Comparison of ENCODE assay signal across 8 cellular contexts in the genomic region with DNA sequence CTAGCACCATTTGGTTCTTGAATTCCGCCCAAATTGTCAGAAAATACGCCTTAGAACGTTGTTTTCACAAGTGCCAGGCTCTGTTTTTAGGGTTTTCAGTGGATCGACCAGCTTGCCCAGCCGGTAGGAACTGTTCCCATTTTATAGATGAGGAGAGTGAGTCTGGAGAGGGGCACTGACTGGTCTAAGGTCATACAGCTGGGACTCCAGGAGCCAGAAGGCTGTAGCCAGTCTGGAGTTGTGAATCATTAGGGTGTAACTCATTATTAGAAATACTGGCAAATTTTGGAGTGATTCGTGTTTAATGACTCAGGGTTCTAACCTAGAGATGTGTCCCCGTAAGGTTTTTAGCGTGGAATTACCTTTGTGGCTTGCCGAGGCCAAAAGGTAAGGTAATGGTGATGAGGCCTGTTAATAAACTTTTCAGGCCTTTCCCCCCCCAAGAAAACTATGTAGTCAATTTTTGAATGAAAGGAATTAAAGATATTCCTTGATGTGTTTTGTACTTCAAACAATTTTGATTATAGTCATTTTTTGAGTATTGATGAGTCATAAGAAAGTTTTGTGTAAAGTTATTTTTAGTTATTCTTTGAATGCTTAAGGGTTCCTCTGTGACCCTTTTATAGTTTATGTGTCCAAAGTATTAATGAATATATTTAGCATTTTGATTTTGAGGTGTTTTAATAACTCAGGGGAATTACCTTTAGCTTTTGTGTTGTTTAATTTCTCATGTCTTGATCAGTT. TPM values are rescaled to one million over a fixed set of nuclear protein-coding genes. Genes with fewer than 3 reads are reported as not detected.
DNase-seq lines count a peak whose midpoint lies in the region; ATAC-seq and TF ChIP-seq lines count a peak whose summit lies in the region.

No MANE protein-coding gene starts in this region.

- TF ChIP-seq CTCF in DND-41 (IDR thresholded peaks at IDR 0.05; ENCODE audit: borderline replicate concordance, extremely low read depth, low read length, poor library complexity, severe bottlenecking) (no peak), LNCaP clone FGC (IDR thresholded peaks at IDR 0.05; ENCODE audit: control insufficient read depth, extremely low read depth, insufficient read depth) (no peak), breast epithelium (IDR thresholded peaks at IDR 0.05) (no peak), mucosa of descending colon (IDR thresholded peaks at IDR 0.05) (no peak)

- H3K79me2 ChIP-seq in DND-41 (ENCODE audit: insufficient read depth, low read length), result peaks cover 76% of the 10 kb centered on the region

- intact Hi-C loops in breast epithelium (cut with DNase I; ENCODE audit: low total_unique reads) (no loop called here), mucosa of descending colon (cut with DNase I, micrococcal nuclease) (loop anchor here in 1 of 2 donors (5.0 kb wide), 1 partner anchor 101 kb away; a partner anchor contains a TSS)

- H2AFZ ChIP-seq in DND-41 (ENCODE audit: low read depth, low read length), result no peak overlapping the region

- H4K20me1 ChIP-seq in DND-41 (ENCODE audit: insufficient read depth, low read length), result peaks cover 58% of the 10 kb centered on the region

- H3K4me2 ChIP-seq in DND-41 (ENCODE audit: insufficient read depth, low read length), result peak overlapping the region; percentile 82

- H3K9ac ChIP-seq in DND-41 (ENCODE audit: low read depth, low read length), result peak overlapping the region; percentile 99

- TF ChIP-seq POLR2A in breast epithelium (IDR thresholded peaks at IDR 0.05), result no peak

- H3K36me3 ChIP-seq in DND-41 (ENCODE audit: insufficient read depth, low read length) (peaks cover 8% of the 10 kb centered on the region; the same call in 1 of the 2 replicates), breast epithelium (no peaks in the 10 kb centered on the region), mucosa of descending colon (ENCODE audit: low read depth) (no peaks in the 10 kb centered on the region)

- H3K4me3 ChIP-seq in DND-41 (ENCODE audit: low read depth in 1 of 2, low read length in 2 of 2), result peak overlapping the region; percentile 63 to 79
- H3K4me3 ChIP-seq in LNCaP clone FGC (ENCODE audit: low read depth, low read length), result peak overlapping the region; percentile 76
- H3K4me3 ChIP-seq in breast epithelium, result peak overlapping the region; percentile 69 to 95 (median 79)
- peak overlapping the region; percentile 98 for H3K4me3 ChIP-seq in mucosa of descending colon

- H3K27ac ChIP-seq in DND-41 (ENCODE audit: low read length) (peak overlapping the region; percentile 98), breast epithelium (peak overlapping the region; percentile 99 to 100)

- H3K9me3 ChIP-seq in DND-41 (ENCODE audit: insufficient read depth, low read length, severe bottlenecking) (no peaks in the 10 kb centered on the region), breast epithelium (no peaks in the 10 kb centered on the region), mucosa of descending colon (no peaks in the 10 kb centered on the region)

- ATAC-seq in DND-41 (ENCODE audit: insufficient read depth, low read depth), result no peak
- no peak for ATAC-seq in mucosa of descending colon
- ATAC-seq in HG03378 (IDR thresholded peaks at IDR 0.05; ENCODE audit: unreplicated experiment), result no peak
- no peak for ATAC-seq in HG03045 (IDR thresholded peaks at IDR 0.05; ENCODE audit: unreplicated experiment)

- no peak for DNase-seq in DND-41
- DNase-seq in LNCaP clone FGC (ENCODE audit: low read depth), result no peak
- DNase-seq in breast epithelium (ENCODE audit: low spot score in 2 of 2), result no peak
- no peak for DNase-seq in mucosa of descending colon
- no peak for DNase-seq in NCI-H146 treated with DMSO at 0.1 percent for 48 hours (lab: John Stamatoyannopoulos, UW; ENCODE audit: unreplicated experiment)
- DNase-seq in RPMI8226, result no peak

- no peaks in the 10 kb centered on the region for H3K27me3 ChIP-seq in DND-41 (ENCODE audit: insufficient read depth, low read length, poor library complexity)
- no peaks in the 10 kb centered on the region for H3K27me3 ChIP-seq in breast epithelium

- H3K4me1 ChIP-seq in DND-41 (ENCODE audit: insufficient read depth, low read length) (peaks cover 62% of the 10 kb centered on the region), breast epithelium (peaks cover 0 to 15% of the 10 kb centered on the region in 2 donors), mucosa of descending colon (ENCODE audit: low read depth) (peaks cover 34% of the 10 kb centered on the region)

RNA-seq across cellular contexts. Expression of a gene that starts 2.1 kb away (rescaled TPM):
- 100 to 1,000 TPM in 1 of 3 donors, 10 to 100 TPM in 2; 71.7 to 138 (median 93.1) TPM for total RNA-seq in breast epithelium
- 10 to 100 TPM; 61.2 to 76.5 (median 72.7) TPM for total RNA-seq in mucosa of descending colon
